14 cellular contexts compared by ENCODE assay signal in genomic region chrX:71052721-71053120, GRCh38. TPM values are rescaled to one million over a fixed set of nuclear protein-coding genes. Genes with fewer than 3 reads are reported as not detected.
DNase-seq lines count a peak whose midpoint lies in the region; ATAC-seq, FAIRE-seq and TF ChIP-seq lines count a peak whose summit lies in the region.
"Had no signal": no experiment of that assay in that cellular context is flagged by ENCODE, and none has a peak within 500 bp of the region (broad histone marks: within the 10 kb centered on the region; RNA-seq: fewer than 3 reads in every experiment).

No MANE protein-coding gene starts in this region.

- no peak for DNase-seq in activated naive CD8-positive, alpha-beta T cell treated with anti-CD3 and anti-CD28 coated beads for 36 hours
- no peak for DNase-seq in activated naive CD8-positive, alpha-beta T cell treated with anti-CD3 and anti-CD28 coated beads, Interleukin-2, amount 50 U/mL, for 24 hours
- no peak for DNase-seq in endothelial cell of umbilical vein (ENCODE audit: low read depth, low spot score)
- DNase-seq in thoracic aorta (ENCODE audit: low spot score): no peak
- DNase-seq in AG20443 (ENCODE audit: low spot score): no peak
- DNase-seq in NCI-H1048 (lab: John Stamatoyannopoulos, UW): no peak
- DNase-seq in stimulated activated CD8-positive, alpha-beta memory T cell treated with anti-CD3 and anti-CD28 coated beads, Interleukin-4, amount 100 ng/mL, for 48 hours: no peak
- DNase-seq: activated effector memory CD4-positive, alpha-beta T cell treated with anti-CD3 and anti-CD28 coated beads, Interleukin-2, amount 50 U/mL, for 16 hours; kidney glomerular epithelial cell; NCI-H446; right lobe of liver had no signal

- TF ChIP-seq CTCF in endothelial cell of umbilical vein (IDR thresholded peaks at IDR 0.05; ENCODE audit: extremely low read depth in 1 of 2, insufficient read depth in 1 of 2, low read depth in 1 of 2, low read length in 2 of 2) (no peak), thoracic aorta (IDR thresholded peaks at IDR 0.05) (no peak)

- no peak for ATAC-seq in activated naive CD8-positive, alpha-beta T cell treated with anti-CD3 and anti-CD28 coated beads, Interleukin-2, amount 50 U/mL, for 24 hours
- ATAC-seq in HG03135 (IDR thresholded peaks at IDR 0.05; ENCODE audit: unreplicated experiment): peak; percentile 14
- no peak for ATAC-seq in thoracic aorta (ENCODE audit: insufficient number of reproducible peaks, low FRiP score, low read depth)
- ATAC-seq: K562 had no signal

- H3K9me3 Mint-ChIP-seq in activated naive CD8-positive, alpha-beta T cell treated with anti-CD3 and anti-CD28 coated beads for 36 hours: no peaks in the 10 kb centered on the region
- H3K9me3 Mint-ChIP-seq in activated naive CD8-positive, alpha-beta T cell treated with anti-CD3 and anti-CD28 coated beads, Interleukin-2, amount 50 U/mL, for 24 hours: no peaks in the 10 kb centered on the region

- peak overlapping the region; percentile 22 for H3K4me3 Mint-ChIP-seq in activated naive CD8-positive, alpha-beta T cell treated with anti-CD3 and anti-CD28 coated beads for 36 hours
- H3K4me3 Mint-ChIP-seq in activated naive CD8-positive, alpha-beta T cell treated with anti-CD3 and anti-CD28 coated beads, Interleukin-2, amount 50 U/mL, for 24 hours: no peak overlapping the region

- no TSS peak for BruUV-seq in endothelial cell of umbilical vein (replicated peaks; lab: Mats Ljungman, UMichigan)

- H3K4me1 Mint-ChIP-seq in activated naive CD8-positive, alpha-beta T cell treated with anti-CD3 and anti-CD28 coated beads for 36 hours: peaks cover 10% of the 10 kb centered on the region
- peaks cover 13% of the 10 kb centered on the region for H3K4me1 Mint-ChIP-seq in activated naive CD8-positive, alpha-beta T cell treated with anti-CD3 and anti-CD28 coated beads, Interleukin-2, amount 50 U/mL, for 24 hours

- peak overlapping the region; percentile 33 for H2AFZ ChIP-seq in endothelial cell of umbilical vein (ENCODE audit: low read depth, low read length)

- no peak for TF ChIP-seq POLR2A in endothelial cell of umbilical vein (IDR thresholded peaks at IDR 0.05; ENCODE audit: low read depth, low read length)

- H3K36me3 Mint-ChIP-seq in activated naive CD8-positive, alpha-beta T cell treated with anti-CD3 and anti-CD28 coated beads for 36 hours: peaks cover 3% of the 10 kb centered on the region
- peaks cover 3% of the 10 kb centered on the region for H3K36me3 Mint-ChIP-seq in activated naive CD8-positive, alpha-beta T cell treated with anti-CD3 and anti-CD28 coated beads, Interleukin-2, amount 50 U/mL, for 24 hours (ENCODE audit: low read depth)

- peak overlapping the region; percentile 23 for H3K9ac ChIP-seq in endothelial cell of umbilical vein (replicated peaks; ENCODE audit: extremely low read depth, insufficient read depth, low read length)

- dilution Hi-C loops in endothelial cell of umbilical vein (cut with MboI; ENCODE audit: extremely low pct_ligation_motif_present, low sequenced_read_pairs): no loop called here

- H3K27ac ChIP-seq in endothelial cell of umbilical vein (ENCODE audit: insufficient read depth, low read depth, low read length): no peak overlapping the region
- H3K27ac ChIP-seq in thoracic aorta: no peak overlapping the region
- H3K27ac ChIP-seq: right lobe of liver had no signal

- no peaks in the 10 kb centered on the region for H3K27me3 Mint-ChIP-seq in activated naive CD8-positive, alpha-beta T cell treated with anti-CD3 and anti-CD28 coated beads for 36 hours
- no peaks in the 10 kb centered on the region for H3K27me3 Mint-ChIP-seq in activated naive CD8-positive, alpha-beta T cell treated with anti-CD3 and anti-CD28 coated beads, Interleukin-2, amount 50 U/mL, for 24 hours

- H3K27me3 ChIP-seq in endothelial cell of umbilical vein (ENCODE audit: control insufficient read depth in 2 of 2, insufficient read depth in 2 of 2, low read length in 2 of 2): no peaks in the 10 kb centered on the region
- no peaks in the 10 kb centered on the region for H3K27me3 ChIP-seq in thoracic aorta (replicated peaks; ENCODE audit: insufficient read depth)
- H3K27me3 ChIP-seq: right lobe of liver had no signal

- H3K27ac Mint-ChIP-seq in activated naive CD8-positive, alpha-beta T cell treated with anti-CD3 and anti-CD28 coated beads for 36 hours: no peak overlapping the region
- H3K27ac Mint-ChIP-seq in activated naive CD8-positive, alpha-beta T cell treated with anti-CD3 and anti-CD28 coated beads, Interleukin-2, amount 50 U/mL, for 24 hours: no peak overlapping the region

- CTCF ChIA-PET in endothelial cell of umbilical vein (lab: Charles Lee): no interaction called here

- H3K4me3 ChIP-seq in endothelial cell of umbilical vein (replicated peaks in 1 of 3; ENCODE audit: insufficient read depth in 1 of 3, low read depth in 1 of 3, low read length in 3 of 3) (peak overlapping the region in 2 of 3 experiments; percentile 21 to 32), thoracic aorta (peak overlapping the region; percentile 39)
- H3K4me3 ChIP-seq: HAP-1, K562, right lobe of liver had no signal

- H3K9me3 ChIP-seq in endothelial cell of umbilical vein (replicated peaks; ENCODE audit: control insufficient read depth, insufficient read depth, low read length) (no peaks in the 10 kb centered on the region), thoracic aorta (no peaks in the 10 kb centered on the region)
- H3K9me3 ChIP-seq: HAP-1, right lobe of liver had no signal

- H3K79me2 ChIP-seq in endothelial cell of umbilical vein (ENCODE audit: control insufficient read depth, insufficient read depth, low read length): no peaks in the 10 kb centered on the region

- FAIRE-seq in endothelial cell of umbilical vein (lab: Jason Lieb, UNC): no peak
- FAIRE-seq: K562 had no signal

- H3K36me3 ChIP-seq in endothelial cell of umbilical vein (ENCODE audit: control insufficient read depth in 2 of 2, extremely low read depth in 1 of 2, insufficient read depth in 2 of 2, low read length in 2 of 2) (no peaks in the 10 kb centered on the region), thoracic aorta (no peaks in the 10 kb centered on the region)
- H3K36me3 ChIP-seq: right lobe of liver had no signal

- peak overlapping the region; percentile 17 for H3K4me2 ChIP-seq in endothelial cell of umbilical vein (ENCODE audit: insufficient read depth, low read length)

- intact Hi-C loops in endothelial cell of umbilical vein (cut with micrococcal nuclease): no loop called here

- POLR2A ChIA-PET in endothelial cell of umbilical vein (lab: Charles Lee): no interaction called here

- H3K4me1 ChIP-seq in endothelial cell of umbilical vein (ENCODE audit: control insufficient read depth, extremely low read depth, insufficient read depth, low read length): no peaks in the 10 kb centered on the region
- H3K4me1 ChIP-seq in thoracic aorta (ENCODE audit: control insufficient read depth in 1 of 2, low read depth in 2 of 2): no peaks in the 10 kb centered on the region
- H3K4me1 ChIP-seq: right lobe of liver had no signal

- no peaks in the 10 kb centered on the region for H3K9me1 ChIP-seq in endothelial cell of umbilical vein (replicated peaks; ENCODE audit: control insufficient read depth, extremely low read depth, insufficient read depth, low read length)

- no peaks in the 10 kb centered on the region for H4K20me1 ChIP-seq in endothelial cell of umbilical vein (replicated peaks; ENCODE audit: control insufficient read depth, extremely low read depth, insufficient read depth, low read length)

RNA-seq across cellular contexts. Expression of gene SNX12, which starts 15.4 kb away (rescaled TPM):
- 10 to 100 TPM; 44.4 to 44.8 TPM for total RNA-seq in activated naive CD8-positive, alpha-beta T cell treated with anti-CD3 and anti-CD28 coated beads for 36 hours
- 85.5 and 90.6 TPM in 2 replicates for total RNA-seq in endothelial cell of umbilical vein
- 79.8 and 85.4 TPM in 2 replicates for polyA plus RNA-seq in endothelial cell of umbilical vein
- polyA plus RNA-seq in endothelial cell of umbilical vein (2011; cell fraction: cytosol; rRNA removed): 72.3 and 75.0 TPM in 2 replicates
- polyA plus RNA-seq in endothelial cell of umbilical vein (2011; cell fraction: nucleus; rRNA removed): 30.1 and 31.9 TPM in 2 replicates
- polyA plus RNA-seq in endothelial cell of umbilical vein (2012): 67.7 and 73.5 TPM in 2 replicates
- polyA minus RNA-seq in endothelial cell of umbilical vein: 94.8 and 103 TPM in 2 replicates
- 71.5 TPM for polyA minus RNA-seq in endothelial cell of umbilical vein (2011; cell fraction: cytosol; rRNA and poly(A)+ RNA removed)
- polyA minus RNA-seq in endothelial cell of umbilical vein (2011; cell fraction: nucleus; rRNA and poly(A)+ RNA removed): 14.3 and 15.2 TPM in 2 replicates
- 10 to 100 TPM; 33.9 to 62.1 TPM for total RNA-seq in thoracic aorta

RNA-seq across cellular contexts. Expression of gene FOXO4, which starts 42.9 kb away (rescaled TPM):
- total RNA-seq in activated naive CD8-positive, alpha-beta T cell treated with anti-CD3 and anti-CD28 coated beads for 36 hours: 1 to 10 TPM; 6.0 to 7.8 TPM
- total RNA-seq in endothelial cell of umbilical vein (10.6 and 11.0 TPM in 2 replicates), thoracic aorta (10 to 100 TPM; 10.9 to 19.2 TPM)
- polyA plus RNA-seq in endothelial cell of umbilical vein: 4.7 and 5.6 TPM in 2 replicates
- polyA plus RNA-seq in endothelial cell of umbilical vein (2011; cell fraction: cytosol; rRNA removed): 2.7 and 3.5 TPM in 2 replicates
- polyA plus RNA-seq in endothelial cell of umbilical vein (2011; cell fraction: nucleus; rRNA removed): 2.9 and 4.4 TPM in 2 replicates
- 3.1 and 4.4 TPM in 2 replicates for polyA plus RNA-seq in endothelial cell of umbilical vein (2012)
- polyA minus RNA-seq in endothelial cell of umbilical vein: 2.9 and 4.8 TPM in 2 replicates
- polyA minus RNA-seq in endothelial cell of umbilical vein (2011; cell fraction: cytosol; rRNA and poly(A)+ RNA removed): 16.4 TPM
- polyA minus RNA-seq in endothelial cell of umbilical vein (2011; cell fraction: nucleus; rRNA and poly(A)+ RNA removed): 1.7 and 2.5 TPM in 2 replicates

RNA-seq across cellular contexts. Expression of gene CXorf65, which starts 53.8 kb away (rescaled TPM):
- 10 to 100 TPM in 1 of 2 experiments, 1 to 10 TPM in 1; 6.7 to 10.4 TPM for total RNA-seq in activated naive CD8-positive, alpha-beta T cell treated with anti-CD3 and anti-CD28 coated beads for 36 hours
- total RNA-seq in endothelial cell of umbilical vein: not detected in 2 replicates
- polyA plus RNA-seq in endothelial cell of umbilical vein: not detected in 2 replicates
- not detected in 2 replicates for polyA plus RNA-seq in endothelial cell of umbilical vein (2011; cell fraction: cytosol; rRNA removed)
- polyA plus RNA-seq in endothelial cell of umbilical vein (2011; cell fraction: nucleus; rRNA removed): not detected in 2 replicates
- polyA plus RNA-seq in endothelial cell of umbilical vein (2012): not detected in 2 replicates
- polyA minus RNA-seq in endothelial cell of umbilical vein: not detected in 2 replicates
- polyA minus RNA-seq in endothelial cell of umbilical vein (2011; cell fraction: cytosol; rRNA and poly(A)+ RNA removed): not detected
- not detected in 2 replicates for polyA minus RNA-seq in endothelial cell of umbilical vein (2011; cell fraction: nucleus; rRNA and poly(A)+ RNA removed)
- total RNA-seq in thoracic aorta: not detected
- total RNA-seq: right lobe of liver had no signal

RNA-seq across cellular contexts. Expression of gene IL2RG, which starts 58.7 kb away (rescaled TPM):
- 100 to 1,000 TPM; 231 to 241 TPM for total RNA-seq in activated naive CD8-positive, alpha-beta T cell treated with anti-CD3 and anti-CD28 coated beads for 36 hours
- total RNA-seq in endothelial cell of umbilical vein: not detected in 2 replicates
- polyA plus RNA-seq in endothelial cell of umbilical vein: 0.07 TPM in 1 of 2 replicates, not detected in the other
- polyA plus RNA-seq in endothelial cell of umbilical vein (2011; cell fraction: cytosol; rRNA removed): not detected in 2 replicates
- not detected in 2 replicates for polyA plus RNA-seq in endothelial cell of umbilical vein (2011; cell fraction: nucleus; rRNA removed)
- polyA plus RNA-seq in endothelial cell of umbilical vein (2012): not detected in 2 replicates
- 2.5 TPM in 1 of 2 replicates, not detected in the other for polyA minus RNA-seq in endothelial cell of umbilical vein
- not detected for polyA minus RNA-seq in endothelial cell of umbilical vein (2011; cell fraction: cytosol; rRNA and poly(A)+ RNA removed)
- not detected in 2 replicates for polyA minus RNA-seq in endothelial cell of umbilical vein (2011; cell fraction: nucleus; rRNA and poly(A)+ RNA removed)
- total RNA-seq in thoracic aorta: 10 to 100 TPM in 1 of 2 donors, 1 to 10 TPM in 1; 4.9 to 14.2 TPM
